17 cellular contexts compared by ENCODE assay signal in the genomic region with DNA sequence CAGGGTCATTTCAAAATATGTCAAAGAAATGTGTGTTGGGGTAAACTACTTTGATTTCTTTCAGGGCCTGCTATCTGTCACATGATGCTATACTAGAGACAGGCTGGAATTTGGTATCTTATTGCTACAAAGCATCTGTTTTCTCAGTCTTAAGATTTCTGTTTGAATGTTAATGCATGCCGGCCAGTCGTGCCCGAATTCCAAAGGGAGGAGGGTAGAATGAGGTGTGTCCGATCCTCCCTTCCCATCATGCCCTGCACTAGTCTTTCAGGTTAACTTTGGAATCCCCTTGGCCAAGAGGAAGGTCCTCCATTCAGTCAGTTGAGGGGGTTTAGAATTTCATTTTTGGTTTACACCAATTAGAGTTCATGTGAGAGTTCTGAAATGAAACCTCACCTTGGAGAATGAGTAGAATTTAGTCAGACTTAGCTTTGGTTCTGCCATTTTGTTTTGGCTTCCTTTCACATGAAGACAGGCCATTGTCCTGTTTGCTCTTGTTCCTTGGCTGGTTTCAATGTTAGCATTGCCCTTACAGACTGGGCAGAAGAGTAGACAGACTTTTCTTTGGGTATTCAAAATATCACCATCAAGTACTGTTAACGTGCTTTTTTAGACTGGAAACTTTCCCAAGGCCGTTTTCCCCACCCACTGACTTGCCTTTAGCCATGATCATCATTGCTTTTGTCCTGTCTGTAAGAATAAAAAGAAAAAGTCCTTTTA.
DNase-seq lines count a peak whose midpoint lies in the region; ATAC-seq and TF ChIP-seq lines count a peak whose summit lies in the region.
"Had no signal": no experiment of that assay in that cellular context is flagged by ENCODE, and none has a peak within 500 bp of the region (broad histone marks: within the 10 kb centered on the region; RNA-seq: fewer than 3 reads in every experiment).

No MANE protein-coding gene starts in this region.

- no peak overlapping the region for H3K4me3 ChIP-seq in HUES48 (ENCODE audit: low read depth, low read length)
- no peak overlapping the region for H3K4me3 ChIP-seq in transverse colon
- H3K4me3 ChIP-seq: esophagus squamous epithelium, lower lobe of right lung had no signal

- intact Hi-C loops in transverse colon (cut with DNase I; ENCODE audit: low total_unique reads): no loop called here

- H3K27me3 ChIP-seq in HUES48 (ENCODE audit: control insufficient read depth, insufficient read depth, low read length): no peaks in the 10 kb centered on the region
- no peaks in the 10 kb centered on the region for H3K27me3 ChIP-seq in transverse colon
- H3K27me3 ChIP-seq: BE2C, esophagus squamous epithelium had no signal

- H3K9ac ChIP-seq in HUES48 (ENCODE audit: low read depth, low read length): no peak overlapping the region

- in situ Hi-C loops in transverse colon (cut with MboI; ENCODE audit: low pct_ligation_motif_present in 1 of 4, low pct_unique_long_range_greater_than_20kb in 1 of 4, low sequenced_read_pairs in 3 of 4): no loop called here

- WGBS in transverse colon (ENCODE audit: low coverage in 1 of 2), 2 donors: 37 to 43% methylated on average over 5 to 6 of the region's 6 CpGs

- H3K27ac ChIP-seq in HUES48 (ENCODE audit: low read depth, low read length) (peak overlapping the region; percentile 22), transverse colon (peak overlapping the region; percentile 69 to 82 (median 78))
- H3K27ac ChIP-seq: lower lobe of right lung had no signal

- H3K4me1 ChIP-seq in HUES48 (ENCODE audit: control insufficient read depth, insufficient read depth, low read length) (0 out of 2 replicates have a peak, but pooled peaks cover 7% of the 10 kb centered on the region), transverse colon (peaks cover 12 to 77% (median 40%) of the 10 kb centered on the region in 4 donors)
- H3K4me1 ChIP-seq: BE2C, lower lobe of right lung had no signal

- H3K9me3 ChIP-seq in HUES48 (ENCODE audit: control insufficient read depth, insufficient read depth, low read length) (no peaks in the 10 kb centered on the region), transverse colon (no peaks in the 10 kb centered on the region)
- H3K9me3 ChIP-seq: BE2C, esophagus squamous epithelium, lower lobe of right lung had no signal

- no peak for TF ChIP-seq CTCF in transverse colon (IDR thresholded peaks at IDR 0.05)

- DNase-seq in astrocyte of the hippocampus (ENCODE audit: low read depth, low spot score) (peak; percentile 11), left kidney (ENCODE audit: low read depth, low spot score) (peak; percentile 36), transverse colon (peak; percentile 25), COLO829 (ENCODE audit: low spot score) (no peak)
- DNase-seq in activated CD8-positive, alpha-beta memory T cell treated with anti-CD3 and anti-CD28 coated beads, Interleukin-2, amount 50 U/mL, for 48 hours: no peak
- DNase-seq: activated CD8-positive, alpha-beta T cell treated with anti-CD3 and anti-CD28 coated beads for 36 hours; BE2C; DMS 273 treated with DMSO at 0.1 percent for 48 hours; effector CD4-positive, alpha-beta T cell; esophagus squamous epithelium; GDM1; lower lobe of right lung; natural killer cell; NCI-H2227 treated with DMSO at 0.1 percent for 48 hours; RPMI8226 had no signal

- no peak for ATAC-seq in GM18909 (IDR thresholded peaks at IDR 0.05; ENCODE audit: poor library complexity, unreplicated experiment)
- ATAC-seq: activated CD8-positive, alpha-beta T cell treated with anti-CD3 and anti-CD28 coated beads for 36 hours; lower lobe of right lung; natural killer cell had no signal

- H3K36me3 ChIP-seq in HUES48 (ENCODE audit: control insufficient read depth, insufficient read depth, low read length) (no peaks in the 10 kb centered on the region), transverse colon (no peaks in the 10 kb centered on the region)
- H3K36me3 ChIP-seq: BE2C, esophagus squamous epithelium, lower lobe of right lung had no signal

- no peak for TF ChIP-seq EP300 in transverse colon (IDR thresholded peaks at IDR 0.05; ENCODE audit: low read depth)

- TF ChIP-seq POLR2A in transverse colon (IDR thresholded peaks at IDR 0.05): no peak

Comparison
In these comparisons a context has a peak if more than half of its experiments do, and no peak if none do; other contexts are left out.
1. DNase-seq: peak in astrocyte of the hippocampus (single experiment), left kidney (single experiment) and transverse colon (single experiment); none in COLO829 (single experiment) and activated CD8-positive, alpha-beta memory T cell treated with anti-CD3 and anti-CD28 coated beads, Interleukin-2, amount 50 U/mL, for 48 hours (single experiment).